Comparison of ENCODE assay signal across 1 cellular context in genomic region chr5:172101547-172102225, GRCh38.
TF ChIP-seq lines count a peak whose summit lies in the region.

No MANE protein-coding gene starts in this region.

TF ChIP-seq in GM12878, 131 proteins besides CTCF, POLR2A, EP300 and RAD21 (continued from another document):
- TF ChIP-seq E4F1 (IDR thresholded peaks at IDR 0.05; ENCODE audit: borderline replicate concordance, partially characterized antibody) (no peak), FOS (IDR thresholded peaks at IDR 0.05; ENCODE audit: borderline replicate concordance, extremely low read depth, insufficient read length) (no peak), TARDBP (IDR thresholded peaks at IDR 0.05; ENCODE audit: borderline replicate concordance) (no peak), ZBED1 (IDR thresholded peaks at IDR 0.05; ENCODE audit: borderline replicate concordance) (no peak), CHD2 (IDR thresholded peaks at IDR 0.05; ENCODE audit: borderline replicate concordance, low read depth, low read length) (no peak), RUNX3 (IDR thresholded peaks at IDR 0.05; ENCODE audit: low read length) (no peak), ATF7 (IDR thresholded peaks at IDR 0.05; ENCODE audit: low read depth) (no peak), PML (IDR thresholded peaks at IDR 0.05; ENCODE audit: low read length) (no peak), MTA2 (IDR thresholded peaks at IDR 0.05; ENCODE audit: low read depth) (no peak), BCLAF1 (IDR thresholded peaks at IDR 0.05) (no peak)
